ENCODE assay signal across 1 cellular context in genomic region chr3:124281453-124282316, GRCh38.
TF ChIP-seq lines count a peak whose summit lies in the region.

No MANE protein-coding gene starts in this region.

TF ChIP-seq in WTC11, 78 proteins besides CTCF, POLR2A, EP300 and RAD21 (continued from another document):
- TF ChIP-seq ARID4B (CRISPR knock-in tag; IDR thresholded peaks at IDR 0.05; ENCODE audit: borderline replicate concordance), result no peak
- no peak for TF ChIP-seq FOXP1 (CRISPR knock-in tag; IDR thresholded peaks at IDR 0.05; ENCODE audit: borderline replicate concordance)
- TF ChIP-seq IRF2 (CRISPR knock-in tag; IDR thresholded peaks at IDR 0.05; ENCODE audit: borderline replicate concordance, low read depth), result no peak
- no peak for TF ChIP-seq ESRRA (CRISPR knock-in tag; IDR thresholded peaks at IDR 0.05; ENCODE audit: borderline replicate concordance)
- TF ChIP-seq MXD4 (CRISPR knock-in tag; IDR thresholded peaks at IDR 0.05; ENCODE audit: borderline replicate concordance), result no peak
- TF ChIP-seq ZMAT4 (CRISPR knock-in tag; IDR thresholded peaks at IDR 0.05), result no peak
- no peak for TF ChIP-seq NFYB (CRISPR knock-in tag; conservative IDR thresholded peaks at IDR 0.05; ENCODE audit: low read depth)
- TF ChIP-seq CREM (CRISPR knock-in tag; IDR thresholded peaks at IDR 0.05), result no peak
- no peak for TF ChIP-seq ZNF263 (CRISPR knock-in tag; IDR thresholded peaks at IDR 0.05; ENCODE audit: low read depth)
- no peak for TF ChIP-seq ZNF219 (CRISPR knock-in tag; IDR thresholded peaks at IDR 0.05; ENCODE audit: borderline replicate concordance)
TF ChIP-seq in WTC11: peak in this region for 0.
